Comparison of ENCODE assay signal across 7 cellular contexts in the genomic region with DNA sequence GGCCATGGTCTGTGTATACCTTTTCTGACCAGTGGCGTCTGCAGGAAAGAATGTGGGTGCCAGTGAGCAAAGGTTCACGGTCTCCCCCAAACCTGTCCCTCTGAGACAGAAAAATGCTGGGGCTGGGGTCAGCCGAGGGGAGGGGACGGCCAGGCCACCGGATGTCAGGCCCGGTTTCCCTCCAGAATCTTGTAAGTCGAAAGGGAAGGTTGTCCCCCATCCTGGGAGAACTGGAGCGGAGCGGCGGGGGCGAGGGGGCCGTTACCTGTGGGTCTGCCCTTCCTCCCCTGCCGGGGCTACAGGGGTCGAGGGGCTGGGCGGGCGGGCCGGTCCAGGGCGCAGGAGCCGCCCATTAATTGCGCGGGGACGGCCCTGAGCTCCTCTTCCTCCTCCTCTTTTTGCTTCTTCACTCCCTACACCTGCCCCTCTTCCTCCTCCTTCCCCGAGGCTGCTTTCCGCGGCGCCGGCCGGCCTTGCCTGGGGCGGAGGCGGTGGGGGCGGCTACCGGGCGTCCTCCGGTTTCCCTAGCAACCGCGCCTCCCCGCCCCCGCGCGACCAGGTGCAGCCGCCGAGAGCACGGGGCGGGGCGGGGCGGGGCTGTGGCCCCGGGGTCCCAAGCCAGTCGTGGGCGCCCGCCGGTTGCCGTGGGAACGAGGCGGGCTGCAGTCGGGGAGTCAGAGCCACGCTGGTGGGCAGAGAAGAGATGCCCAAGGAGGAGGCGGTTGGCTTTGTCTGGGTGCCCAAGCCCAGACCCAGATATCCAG. TPM values are rescaled to one million over a fixed set of nuclear protein-coding genes. Genes with fewer than 3 reads are reported as not detected.
DNase-seq lines count a peak whose midpoint lies in the region; ATAC-seq and TF ChIP-seq lines count a peak whose summit lies in the region.

A gene with protein sequence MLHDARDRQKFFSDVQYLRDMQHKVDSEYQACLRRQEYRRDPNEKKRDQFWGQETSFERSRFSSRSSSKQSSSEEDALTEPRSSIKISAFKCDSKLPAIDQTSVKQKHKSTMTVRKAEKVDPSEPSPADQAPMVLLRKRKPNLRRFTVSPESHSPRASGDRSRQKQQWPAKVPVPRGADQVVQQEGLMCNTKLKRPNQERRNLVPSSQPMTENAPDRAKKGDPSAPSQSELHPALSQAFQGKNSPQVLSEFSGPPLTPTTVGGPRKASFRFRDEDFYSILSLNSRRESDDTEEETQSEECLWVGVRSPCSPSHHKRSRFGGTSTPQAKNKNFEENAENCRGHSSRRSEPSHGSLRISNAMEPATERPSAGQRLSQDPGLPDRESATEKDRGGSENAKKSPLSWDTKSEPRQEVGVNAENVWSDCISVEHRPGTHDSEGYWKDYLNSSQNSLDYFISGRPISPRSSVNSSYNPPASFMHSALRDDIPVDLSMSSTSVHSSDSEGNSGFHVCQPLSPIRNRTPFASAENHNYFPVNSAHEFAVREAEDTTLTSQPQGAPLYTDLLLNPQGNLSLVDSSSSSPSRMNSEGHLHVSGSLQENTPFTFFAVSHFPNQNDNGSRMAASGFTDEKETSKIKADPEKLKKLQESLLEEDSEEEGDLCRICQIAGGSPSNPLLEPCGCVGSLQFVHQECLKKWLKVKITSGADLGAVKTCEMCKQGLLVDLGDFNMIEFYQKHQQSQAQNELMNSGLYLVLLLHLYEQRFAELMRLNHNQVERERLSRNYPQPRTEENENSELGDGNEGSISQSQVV (minus strand): TSS at position 503 of the 764 bp plus-strand sequence. CDS start 6,579 bp downstream, outside the sequence.

- TF ChIP-seq CTCF in chondrocyte (IDR thresholded peaks at IDR 0.05), result no peak
- no peak for TF ChIP-seq CTCF in neural crest cell (conservative IDR thresholded peaks at IDR 0.05)
- no peak for TF ChIP-seq CTCF in tibial artery (IDR thresholded peaks at IDR 0.05)

- peaks cover 31% of the 10 kb centered on the region for H3K4me1 Mint-ChIP-seq in chondrocyte (ENCODE audit: low read depth)
- peaks cover 31% of the 10 kb centered on the region for H3K4me1 Mint-ChIP-seq in neural crest cell

- DNase-seq in NT2/D1 (ENCODE audit: low read depth, low spot score), result no peak
- no peak for DNase-seq in chondrocyte (ENCODE audit: low spot score)
- DNase-seq in neural crest cell (ENCODE audit: low read depth, low spot score), result no peak
- DNase-seq in tibial artery, result no peak

- H3K9me3 Mint-ChIP-seq in chondrocyte (ENCODE audit: low read depth) (no peaks in the 10 kb centered on the region), neural crest cell (peaks cover 2% of the 10 kb centered on the region)

- H3K36me3 ChIP-seq in NT2/D1 (ENCODE audit: insufficient read depth, insufficient read length, low read length), result no peaks in the 10 kb centered on the region
- H3K36me3 ChIP-seq in urinary bladder (ENCODE audit: insufficient read depth), result no peaks in the 10 kb centered on the region
- no peaks in the 10 kb centered on the region for H3K36me3 ChIP-seq in tibial artery

- no peak within 1 kb of the TSS for H3K27ac Mint-ChIP-seq in chondrocyte (ENCODE audit: unreplicated experiment)
- no peak within 1 kb of the TSS for H3K27ac Mint-ChIP-seq in neural crest cell (ENCODE audit: unreplicated experiment)

- ATAC-seq in HG03159 (IDR thresholded peaks at IDR 0.05; ENCODE audit: unreplicated experiment) (peak; percentile 46), GM18907 (IDR thresholded peaks at IDR 0.05; ENCODE audit: unreplicated experiment) (no peak)

- no peaks in the 10 kb centered on the region for H3K36me3 Mint-ChIP-seq in chondrocyte (ENCODE audit: low read depth)
- no peaks in the 10 kb centered on the region for H3K36me3 Mint-ChIP-seq in neural crest cell (ENCODE audit: low read depth)

- H3K27ac ChIP-seq in urinary bladder (ENCODE audit: low read depth), result no peak within 1 kb of the TSS
- no peak within 1 kb of the TSS for H3K27ac ChIP-seq in tibial artery

- intact Hi-C loops in tibial artery (cut with DNase I; ENCODE audit: low total_unique reads), result no loop called here

- H3K27me3 Mint-ChIP-seq in chondrocyte (ENCODE audit: low read depth) (no peaks in the 10 kb centered on the region), neural crest cell (ENCODE audit: low read depth) (peaks cover 4% of the 10 kb centered on the region)

- H3K4me1 ChIP-seq in NT2/D1 (ENCODE audit: insufficient read depth, insufficient read length) (peaks cover 7% of the 10 kb centered on the region), urinary bladder (ENCODE audit: insufficient read depth) (no peaks in the 10 kb centered on the region), tibial artery (peaks cover 0 to 8% (median 5%) of the 10 kb centered on the region in 4 donors)

- no peaks in the 10 kb centered on the region for H3K27me3 ChIP-seq in NT2/D1 (ENCODE audit: insufficient read depth, insufficient read length)
- H3K27me3 ChIP-seq in tibial artery, result peaks cover 0 to 18% of the 10 kb centered on the region in 2 donors

- 9% methylated on average over 57 of the region's 57 CpGs for WGBS in urinary bladder

- peak within 1 kb of the TSS; percentile 40 for H3K4me3 Mint-ChIP-seq in chondrocyte (ENCODE audit: unreplicated experiment)
- peak within 1 kb of the TSS; percentile 65 for H3K4me3 Mint-ChIP-seq in neural crest cell

- H3K9me3 ChIP-seq in NT2/D1 (ENCODE audit: insufficient read depth, low read length) (0 out of 2 replicates have a peak, but pooled peaks cover 4% of the 10 kb centered on the region), tibial artery (no peaks in the 10 kb centered on the region)

- peak within 1 kb of the TSS; percentile 43 for H3K9ac ChIP-seq in NT2/D1 (ENCODE audit: insufficient read length, low read depth)

- H3K4me3 ChIP-seq in NT2/D1 (ENCODE audit: insufficient read length, low read depth) (peak within 1 kb of the TSS; percentile 25), urinary bladder (ENCODE audit: low read depth, low read length) (peak within 1 kb of the TSS; percentile 19), tibial artery (peak within 1 kb of the TSS in 1 of 2 donors; percentile 18)

RNA-seq across cellular contexts. Expression of the gene that starts here (rescaled TPM):
- 0.17 TPM in 1 of 3 replicates, not detected in the others for total RNA-seq in chondrocyte
- 0.23 and 0.25 TPM in 2 replicates for total RNA-seq in neural crest cell
- total RNA-seq in urinary bladder, result 0.42 TPM
- polyA plus RNA-seq in urinary bladder, result 0.08 TPM
